ENCODE assay signal across 1 cellular context in the genomic region with DNA sequence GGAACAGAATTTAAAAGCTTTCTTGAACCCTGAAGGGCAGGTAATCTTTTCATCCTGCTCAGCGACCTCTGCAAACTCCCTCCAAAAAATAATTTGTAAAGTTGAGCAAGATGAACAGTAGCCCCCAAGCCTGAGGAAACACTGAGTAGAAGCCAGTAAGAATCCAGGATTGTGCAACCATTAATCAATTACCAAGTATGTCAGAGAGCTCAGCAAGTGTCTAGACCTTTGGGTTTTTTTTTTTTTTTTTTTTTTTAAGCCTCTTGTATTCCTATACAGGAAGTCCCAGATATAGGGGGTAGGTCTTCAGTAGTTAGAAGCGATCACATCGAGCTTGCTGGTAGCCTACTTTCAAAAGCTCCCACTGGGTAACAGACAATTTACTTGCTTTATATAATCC.
TF ChIP-seq lines count a peak whose summit lies in the region.

No MANE protein-coding gene starts in this region.

TF ChIP-seq in WTC11, 78 proteins besides CTCF, POLR2A, EP300 and RAD21 (continued from another document):
- TF ChIP-seq, protein P1, sequence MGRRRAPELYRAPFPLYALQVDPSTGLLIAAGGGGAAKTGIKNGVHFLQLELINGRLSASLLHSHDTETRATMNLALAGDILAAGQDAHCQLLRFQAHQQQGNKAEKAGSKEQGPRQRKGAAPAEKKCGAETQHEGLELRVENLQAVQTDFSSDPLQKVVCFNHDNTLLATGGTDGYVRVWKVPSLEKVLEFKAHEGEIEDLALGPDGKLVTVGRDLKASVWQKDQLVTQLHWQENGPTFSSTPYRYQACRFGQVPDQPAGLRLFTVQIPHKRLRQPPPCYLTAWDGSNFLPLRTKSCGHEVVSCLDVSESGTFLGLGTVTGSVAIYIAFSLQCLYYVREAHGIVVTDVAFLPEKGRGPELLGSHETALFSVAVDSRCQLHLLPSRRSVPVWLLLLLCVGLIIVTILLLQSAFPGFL (CRISPR knock-in tag; IDR thresholded peaks at IDR 0.05; ENCODE audit: borderline replicate concordance) = no peak
- TF ChIP-seq, protein P2, sequence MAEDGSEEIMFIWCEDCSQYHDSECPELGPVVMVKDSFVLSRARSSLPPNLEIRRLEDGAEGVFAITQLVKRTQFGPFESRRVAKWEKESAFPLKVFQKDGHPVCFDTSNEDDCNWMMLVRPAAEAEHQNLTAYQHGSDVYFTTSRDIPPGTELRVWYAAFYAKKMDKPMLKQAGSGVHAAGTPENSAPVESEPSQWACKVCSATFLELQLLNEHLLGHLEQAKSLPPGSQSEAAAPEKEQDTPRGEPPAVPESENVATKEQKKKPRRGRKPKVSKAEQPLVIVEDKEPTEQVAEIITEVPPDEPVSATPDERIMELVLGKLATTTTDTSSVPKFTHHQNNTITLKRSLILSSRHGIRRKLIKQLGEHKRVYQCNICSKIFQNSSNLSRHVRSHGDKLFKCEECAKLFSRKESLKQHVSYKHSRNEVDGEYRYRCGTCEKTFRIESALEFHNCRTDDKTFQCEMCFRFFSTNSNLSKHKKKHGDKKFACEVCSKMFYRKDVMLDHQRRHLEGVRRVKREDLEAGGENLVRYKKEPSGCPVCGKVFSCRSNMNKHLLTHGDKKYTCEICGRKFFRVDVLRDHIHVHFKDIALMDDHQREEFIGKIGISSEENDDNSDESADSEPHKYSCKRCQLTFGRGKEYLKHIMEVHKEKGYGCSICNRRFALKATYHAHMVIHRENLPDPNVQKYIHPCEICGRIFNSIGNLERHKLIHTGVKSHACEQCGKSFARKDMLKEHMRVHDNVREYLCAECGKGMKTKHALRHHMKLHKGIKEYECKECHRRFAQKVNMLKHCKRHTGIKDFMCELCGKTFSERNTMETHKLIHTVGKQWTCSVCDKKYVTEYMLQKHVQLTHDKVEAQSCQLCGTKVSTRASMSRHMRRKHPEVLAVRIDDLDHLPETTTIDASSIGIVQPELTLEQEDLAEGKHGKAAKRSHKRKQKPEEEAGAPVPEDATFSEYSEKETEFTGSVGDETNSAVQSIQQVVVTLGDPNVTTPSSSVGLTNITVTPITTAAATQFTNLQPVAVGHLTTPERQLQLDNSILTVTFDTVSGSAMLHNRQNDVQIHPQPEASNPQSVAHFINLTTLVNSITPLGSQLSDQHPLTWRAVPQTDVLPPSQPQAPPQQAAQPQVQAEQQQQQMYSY (CRISPR knock-in tag; IDR thresholded peaks at IDR 0.05) = no peak
- TF ChIP-seq CREB1 (CRISPR knock-in tag; IDR thresholded peaks at IDR 0.05) (no peak), ERG (CRISPR knock-in tag; IDR thresholded peaks at IDR 0.05) (no peak), EMX1 (CRISPR knock-in tag; IDR thresholded peaks at IDR 0.05) (no peak), TEAD4 (CRISPR knock-in tag; IDR thresholded peaks at IDR 0.05) (no peak), CREM (CRISPR knock-in tag; IDR thresholded peaks at IDR 0.05) (no peak)
